Comparison of ENCODE assay signal across 8 cellular contexts in the genomic region with DNA sequence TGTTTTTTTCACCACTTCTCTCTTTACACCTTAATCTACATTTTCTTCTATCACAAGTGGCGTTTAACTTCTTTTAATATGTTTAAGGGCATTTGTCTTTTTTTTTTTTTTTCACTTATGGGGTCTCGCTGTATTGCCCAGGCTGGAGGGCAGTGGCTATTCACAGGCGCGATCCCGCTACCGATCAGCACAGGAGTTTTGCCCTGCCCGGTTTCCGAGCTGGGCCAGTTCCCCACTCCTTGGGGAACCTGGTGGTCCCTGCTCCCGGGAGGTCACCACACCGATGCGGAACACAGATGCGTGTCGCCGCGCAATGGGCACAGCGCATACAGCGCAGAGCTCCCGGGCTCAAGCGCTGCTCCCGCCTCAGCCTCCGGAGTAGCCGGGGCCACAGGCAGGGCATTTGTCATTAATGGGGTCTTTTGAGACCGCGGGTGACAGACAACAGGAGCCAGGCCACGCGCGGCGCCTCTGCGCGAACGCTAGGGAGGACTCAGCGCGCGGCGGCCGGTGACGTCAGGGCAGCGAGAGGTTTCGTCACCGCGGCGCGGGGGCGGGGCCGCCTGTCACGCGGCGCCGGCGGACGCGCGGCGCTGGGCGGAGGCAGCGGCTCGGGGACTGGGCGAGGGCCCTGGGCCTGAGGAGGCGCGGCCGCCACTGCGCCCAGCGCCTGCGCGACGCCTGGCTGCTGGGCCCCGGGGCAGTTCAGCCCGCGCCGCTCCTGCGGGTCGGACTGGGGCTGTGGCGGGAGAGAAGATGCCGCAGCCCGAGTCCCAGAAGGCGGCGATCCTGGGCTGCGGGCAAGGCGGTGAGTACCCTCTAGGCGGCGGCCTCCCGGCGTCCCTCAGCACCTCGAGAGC. TPM values are rescaled to one million over a fixed set of nuclear protein-coding genes. Genes with fewer than 3 reads are reported as not detected.
DNase-seq lines count a peak whose midpoint lies in the region; ATAC-seq and TF ChIP-seq lines count a peak whose summit lies in the region.

TSS of gene GALNT11 (plus strand) at position 598 of the 860 bp plus-strand sequence. CDS start 68,554 bp downstream, outside the sequence.

- POLR2A ChIA-PET in RWPE1 (lab: Yijun Ruan, JAX; ENCODE audit: low non-redundant PET), result no interaction called here

- H3K27me3 ChIP-seq in neural cell (ENCODE audit: insufficient read depth, low read depth, low read length), result no peaks in the 10 kb centered on the region

- peak; percentile 82 for DNase-seq in DMS53 treated with DMSO at 0.1 percent for 48 hours (lab: John Stamatoyannopoulos, UW; ENCODE audit: unreplicated experiment)
- DNase-seq in HuH-7.5 (ENCODE audit: low spot score), result peak; percentile 90
- DNase-seq in RWPE1 (ENCODE audit: low spot score), result peak; percentile 73
- DNase-seq in activated effector memory CD4-positive, alpha-beta T cell treated with anti-CD3 and anti-CD28 coated beads, Interleukin-2, amount 50 U/mL, for 16 hours, result peak; percentile 95
- DNase-seq in fibroblast of the aortic adventitia (ENCODE audit: low read depth), result peak; percentile 77
- DNase-seq in stimulated activated naive CD8-positive, alpha-beta T cell treated with anti-CD3 and anti-CD28 coated beads, Interleukin-15, amount 100 ng/mL, for 72 hours, result peak; percentile 89 to 91

- H3K36me3 ChIP-seq in neural cell (ENCODE audit: insufficient read depth, low read length), result peaks cover 4% of the 10 kb centered on the region

- TF ChIP-seq EP300 in neural cell (conservative IDR thresholded peaks at IDR 0.05; ENCODE audit: poor library complexity, severe bottlenecking), result peak; percentile 83

- no peaks in the 10 kb centered on the region for H3K9me2 ChIP-seq in neural cell (ENCODE audit: insufficient read depth, low read length)

- TF ChIP-seq CTCF in RWPE1 (conservative IDR thresholded peaks at IDR 0.05; ENCODE audit: low read depth) (peak; percentile 65), fibroblast of the aortic adventitia (IDR thresholded peaks at IDR 0.05; ENCODE audit: insufficient read depth, low read length) (peak; percentile 45), neural cell (IDR thresholded peaks at IDR 0.05; ENCODE audit: poor library complexity, severe bottlenecking) (peak; percentile 70)

- peak within 1 kb of the TSS; percentile 80 to 92 for H3K27ac Mint-ChIP-seq in stimulated activated naive CD8-positive, alpha-beta T cell treated with anti-CD3 and anti-CD28 coated beads, Interleukin-15, amount 100 ng/mL, for 72 hours

- peak within 1 kb of the TSS; percentile 87 to 90 for H3K4me3 Mint-ChIP-seq in stimulated activated naive CD8-positive, alpha-beta T cell treated with anti-CD3 and anti-CD28 coated beads, Interleukin-15, amount 100 ng/mL, for 72 hours

- peak within 1 kb of the TSS; percentile 85 for H3K9ac ChIP-seq in neural cell (ENCODE audit: low read length)

- peak; percentile 52 for TF ChIP-seq RAD21 in neural cell (conservative IDR thresholded peaks at IDR 0.05)

- H3F3A ChIP-seq in neural cell (ENCODE audit: insufficient read depth, low read length, poor library complexity, severe bottlenecking), result no peaks in the 10 kb centered on the region

- H2AFZ ChIP-seq in neural cell (ENCODE audit: low read depth, low read length), result peak within 1 kb of the TSS; percentile 88

- peak within 1 kb of the TSS; percentile 21 for H3K4me2 ChIP-seq in neural cell (ENCODE audit: low read length)

- no peaks in the 10 kb centered on the region for H4K20me1 ChIP-seq in neural cell (ENCODE audit: insufficient read depth)

- H3K4me1 Mint-ChIP-seq in stimulated activated naive CD8-positive, alpha-beta T cell treated with anti-CD3 and anti-CD28 coated beads, Interleukin-15, amount 100 ng/mL, for 72 hours, result peaks cover 44% of the 10 kb centered on the region

- H3K27ac ChIP-seq in RWPE1, result peak within 1 kb of the TSS; percentile 76
- peak within 1 kb of the TSS; percentile 71 for H3K27ac ChIP-seq in neural cell (ENCODE audit: low read length)

- H3K9me3 Mint-ChIP-seq in stimulated activated naive CD8-positive, alpha-beta T cell treated with anti-CD3 and anti-CD28 coated beads, Interleukin-15, amount 100 ng/mL, for 72 hours, result peaks cover 0 to 9% of the 10 kb centered on the region in 2 donors

- peaks cover 5% of the 10 kb centered on the region for H3K79me2 ChIP-seq in neural cell (replicated peaks; ENCODE audit: insufficient read depth, low read length)

- CTCF ChIA-PET in RWPE1 (lab: Yijun Ruan, JAX), result no interaction called here

- no peaks in the 10 kb centered on the region for H3K27me3 Mint-ChIP-seq in stimulated activated naive CD8-positive, alpha-beta T cell treated with anti-CD3 and anti-CD28 coated beads, Interleukin-15, amount 100 ng/mL, for 72 hours

- no peaks in the 10 kb centered on the region for H3K9me3 ChIP-seq in neural cell (ENCODE audit: low read length)

- ATAC-seq in GM21528 (IDR thresholded peaks at IDR 0.05; ENCODE audit: low FRiP score, unreplicated experiment), result peak; percentile 97
- peak; percentile 92 for ATAC-seq in stimulated activated naive CD8-positive, alpha-beta T cell treated with anti-CD3 and anti-CD28 coated beads, Interleukin-15, amount 100 ng/mL, for 72 hours

- H3K4me3 ChIP-seq in fibroblast of the aortic adventitia (ENCODE audit: low read depth, low read length) (peak within 1 kb of the TSS; percentile 86), neural cell (ENCODE audit: low read length) (peak within 1 kb of the TSS; percentile 86)

TF ChIP-seq in neural cell, 6 proteins besides CTCF, POLR2A, EP300 and RAD21:
- no peak for TF ChIP-seq EZH2 (IDR thresholded peaks at IDR 0.05; ENCODE audit: borderline replicate concordance, insufficient read depth, low read length, poor library complexity, severe bottlenecking)
- TF ChIP-seq, protein P1, sequence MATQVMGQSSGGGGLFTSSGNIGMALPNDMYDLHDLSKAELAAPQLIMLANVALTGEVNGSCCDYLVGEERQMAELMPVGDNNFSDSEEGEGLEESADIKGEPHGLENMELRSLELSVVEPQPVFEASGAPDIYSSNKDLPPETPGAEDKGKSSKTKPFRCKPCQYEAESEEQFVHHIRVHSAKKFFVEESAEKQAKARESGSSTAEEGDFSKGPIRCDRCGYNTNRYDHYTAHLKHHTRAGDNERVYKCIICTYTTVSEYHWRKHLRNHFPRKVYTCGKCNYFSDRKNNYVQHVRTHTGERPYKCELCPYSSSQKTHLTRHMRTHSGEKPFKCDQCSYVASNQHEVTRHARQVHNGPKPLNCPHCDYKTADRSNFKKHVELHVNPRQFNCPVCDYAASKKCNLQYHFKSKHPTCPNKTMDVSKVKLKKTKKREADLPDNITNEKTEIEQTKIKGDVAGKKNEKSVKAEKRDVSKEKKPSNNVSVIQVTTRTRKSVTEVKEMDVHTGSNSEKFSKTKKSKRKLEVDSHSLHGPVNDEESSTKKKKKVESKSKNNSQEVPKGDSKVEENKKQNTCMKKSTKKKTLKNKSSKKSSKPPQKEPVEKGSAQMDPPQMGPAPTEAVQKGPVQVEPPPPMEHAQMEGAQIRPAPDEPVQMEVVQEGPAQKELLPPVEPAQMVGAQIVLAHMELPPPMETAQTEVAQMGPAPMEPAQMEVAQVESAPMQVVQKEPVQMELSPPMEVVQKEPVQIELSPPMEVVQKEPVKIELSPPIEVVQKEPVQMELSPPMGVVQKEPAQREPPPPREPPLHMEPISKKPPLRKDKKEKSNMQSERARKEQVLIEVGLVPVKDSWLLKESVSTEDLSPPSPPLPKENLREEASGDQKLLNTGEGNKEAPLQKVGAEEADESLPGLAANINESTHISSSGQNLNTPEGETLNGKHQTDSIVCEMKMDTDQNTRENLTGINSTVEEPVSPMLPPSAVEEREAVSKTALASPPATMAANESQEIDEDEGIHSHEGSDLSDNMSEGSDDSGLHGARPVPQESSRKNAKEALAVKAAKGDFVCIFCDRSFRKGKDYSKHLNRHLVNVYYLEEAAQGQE (IDR thresholded peaks at IDR 0.05; ENCODE audit: borderline replicate concordance), result peak; percentile 80
- TF ChIP-seq SMC3 (conservative IDR thresholded peaks at IDR 0.05; ENCODE audit: poor library complexity), result peak; percentile 67
- TF ChIP-seq POLR2AphosphoS5 (IDR thresholded peaks at IDR 0.05), result peak; percentile 85
- TF ChIP-seq MXI1 (conservative IDR thresholded peaks at IDR 0.05; ENCODE audit: poor library complexity, severe bottlenecking), result peak; percentile 70
- peak; percentile 37 for TF ChIP-seq TAF1 (IDR thresholded peaks at IDR 0.05; ENCODE audit: low read depth)

RNA-seq across cellular contexts. Expression of gene GALNT11, which starts in this region (rescaled TPM):
- total RNA-seq in fibroblast of the aortic adventitia (ENCODE audit: low replicate concordance), result 40.0 and 45.3 TPM in 2 replicates
- 118 and 139 TPM in 2 replicates for polyA plus RNA-seq in neural cell
- polyA minus RNA-seq in neural cell, result 83.0 and 98.6 TPM in 2 replicates

Comparison
In these comparisons a context has a peak if more than half of its experiments do, and no peak if none do; other contexts are left out.
1. Peak in every context shown above with its lines: DNase-seq, ATAC-seq, H3K4me3 ChIP-seq and H3K27ac ChIP-seq.